In the genomic region with DNA sequence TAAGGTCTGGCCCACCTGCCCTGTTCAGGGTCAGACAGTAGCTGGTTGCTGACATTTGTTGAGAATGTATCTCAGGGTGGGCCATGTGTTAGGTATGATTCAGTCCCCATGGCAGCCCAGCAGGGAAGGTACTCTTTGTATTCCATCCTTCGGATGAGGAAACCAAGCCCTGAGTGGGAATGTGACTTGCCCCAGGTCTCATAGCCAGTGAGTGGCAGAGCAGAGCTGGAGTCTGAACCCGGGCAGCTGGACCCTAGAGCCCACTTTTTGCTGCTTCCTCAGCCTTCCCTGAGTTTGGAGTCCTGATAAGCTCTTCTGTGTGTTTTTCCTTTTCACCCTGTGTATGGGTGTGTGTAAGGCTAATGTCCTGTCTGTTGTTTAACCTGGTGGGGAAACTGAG, we compare ENCODE assay signal across 17 cellular contexts. TPM values are rescaled to one million over a fixed set of nuclear protein-coding genes. Genes with fewer than 3 reads are reported as not detected.
A peak's percentile ranks its signal among the peaks of the same experiment; 100 is the strongest.
DNase-seq lines count a peak whose midpoint lies in the region; ATAC-seq lines count a peak whose summit lies in the region.
"Had no signal": no experiment of that assay in that cellular context is flagged by ENCODE, and none has a peak within 500 bp of the region (broad histone marks: within the 10 kb centered on the region; RNA-seq: fewer than 3 reads in every experiment).

No MANE protein-coding gene starts in this region.

- no peaks in the 10 kb centered on the region for H3K27me3 ChIP-seq in thymus (ENCODE audit: control insufficient read depth, insufficient read depth)

- peak; percentile 22 for DNase-seq in activated effector memory CD4-positive, alpha-beta T cell treated with anti-CD3 and anti-CD28 coated beads, Interleukin-2, amount 50 U/mL, for 16 hours
- no peak for DNase-seq in activated effector memory CD4-positive, alpha-beta T cell treated with Interleukin-2 at 50 U/mL for 16 hours
- DNase-seq in islet precursor cell = peak; percentile 19
- peak; percentile 13 for DNase-seq in posterior vena cava (ENCODE audit: low spot score)
- DNase-seq in HuH-7 (ENCODE audit: low spot score) = no peak
- DNase-seq: AML-193; Caco-2; CD4-positive, alpha-beta T cell; GOT3; IMR-90 had no signal

- ATAC-seq in GM19452 (IDR thresholded peaks at IDR 0.05; ENCODE audit: unreplicated experiment) = no peak
- no peak for ATAC-seq in activated CD4-positive, CD25-positive, alpha-beta regulatory T cell treated with anti-CD3 and anti-CD28 coated beads, Interleukin-2, amount 50 U/mL, for 24 hours
- ATAC-seq: A549 had no signal

- peaks cover 64% of the 10 kb centered on the region for H3K36me3 ChIP-seq in thymus (ENCODE audit: control insufficient read depth, insufficient read depth)

- H3K27ac ChIP-seq in thymus (ENCODE audit: low read depth) = peak overlapping the region; percentile 31
- H3K27ac ChIP-seq: 22Rv1, A549, C4-2B had no signal

- intact Hi-C loops in posterior vena cava (cut with DNase I) = no loop called here

- 100% methylated on average over 2 of the region's 2 CpGs for WGBS in thymus

- no peak overlapping the region for H3K4me3 ChIP-seq in thymus (ENCODE audit: low read length)
- H3K4me3 ChIP-seq: A549, HAP-1 had no signal

- H3K4me1 ChIP-seq in thymus (ENCODE audit: control insufficient read depth, insufficient read depth, low read length) = no peaks in the 10 kb centered on the region
- H3K4me1 ChIP-seq: A549, Caco-2, HAP-1 had no signal

- H3K9me3 ChIP-seq in thymus (ENCODE audit: control insufficient read depth) = no peaks in the 10 kb centered on the region
- H3K9me3 ChIP-seq: A549, Caco-2, HAP-1 had no signal

RNA-seq across cellular contexts. Expression of a gene that starts 21.6 kb away (rescaled TPM):
- 100 to 1,000 TPM; 151 to 179 TPM for total RNA-seq in posterior vena cava
- 80.4 TPM for polyA plus RNA-seq in thymus

RNA-seq across cellular contexts. Expression of a gene that starts 27.0 kb away (rescaled TPM):
- total RNA-seq in posterior vena cava = 10 to 100 TPM; 17.8 to 20.8 TPM
- 31.9 TPM for polyA plus RNA-seq in thymus

RNA-seq across cellular contexts. Expression of a gene that starts 27.5 kb away (rescaled TPM):
- total RNA-seq in posterior vena cava = 10 to 100 TPM; 35.7 to 44.0 TPM
- polyA plus RNA-seq in thymus = 59.2 TPM

RNA-seq across cellular contexts. Expression of a gene that starts 46.5 kb away (rescaled TPM):
- 10 to 100 TPM; 53.5 to 55.3 TPM for total RNA-seq in posterior vena cava
- polyA plus RNA-seq in thymus = 41.9 TPM

Comparison
In these comparisons a context has a peak if more than half of its experiments do, and no peak if none do; other contexts are left out.
1. DNase-seq: peak in activated effector memory CD4-positive, alpha-beta T cell treated with anti-CD3 and anti-CD28 coated beads, Interleukin-2, amount 50 U/mL, for 16 hours (single experiment), islet precursor cell (single experiment) and posterior vena cava (single experiment); none in activated effector memory CD4-positive, alpha-beta T cell treated with Interleukin-2 at 50 U/mL for 16 hours (single experiment) and HuH-7 (single experiment).